ENCODE assay signal across 22 cellular contexts in genomic region chr3:26307805-26308204, GRCh38.
"Had no signal": no experiment of that assay in that cellular context is flagged by ENCODE, and none has a peak within 500 bp of the region (broad histone marks: within the 10 kb centered on the region; RNA-seq: fewer than 3 reads in every experiment).

No MANE protein-coding gene starts in this region.

- H3K36me3 ChIP-seq: breast epithelium, Peyer's patch had no signal

- H3K4me1 ChIP-seq: breast epithelium, Peyer's patch had no signal

- ATAC-seq: activated CD8-positive, alpha-beta T cell treated with anti-CD3 and anti-CD28 coated beads, Interleukin-2, amount 10 ng/mL, durations not matched to agents 7 days and 5 days; T-helper 17 cell had no signal

- H3K27ac ChIP-seq: breast epithelium, Peyer's patch, RWPE1 had no signal

- H3K4me3 ChIP-seq: breast epithelium, Peyer's patch had no signal

- H3K27me3 ChIP-seq: breast epithelium, Peyer's patch had no signal

- DNase-seq: activated CD4-positive, alpha-beta T cell treated with anti-CD3 and anti-CD28 coated beads for 48 hours; activated CD4-positive, alpha-beta T cell treated with anti-CD3 and anti-CD28 coated beads, Interleukin-2, amount 50 U/mL, for 4 hours; activated CD4-positive, CD25-positive, alpha-beta regulatory T cell treated with anti-CD3 and anti-CD28 coated beads, Interleukin-2, amount 50 U/mL, for 72 hours; activated CD8-positive, alpha-beta memory T cell treated with anti-CD3 and anti-CD28 coated beads, Interleukin-2, amount 50 U/mL, for 48 hours; activated CD8-positive, alpha-beta T cell treated with anti-CD3 and anti-CD28 coated beads, Interleukin-2, amount 10 ng/mL, durations not matched to agents 7 days and 5 days; activated effector memory CD4-positive, alpha-beta T cell treated with Interleukin-2 at 50 U/mL for 16 hours; activated naive CD4-positive, alpha-beta T cell; activated T-cell treated with anti-CD3 and anti-CD28 coated beads, Interleukin-2, amount 50 U/mL, for 1 hour; aorta; Karpas-422; NCI-H1105 treated with DMSO at 0.1 percent for 48 hours; NCI-H1436 treated with DMSO at 0.1 percent for 48 hours; NCI-H187; NCI-H2081; NCI-H510A treated with DMSO at 0.1 percent for 48 hours; NCI-H69; Peyer's patch; SHP77 treated with DMSO at 0.1 percent for 48 hours; T-helper 17 cell; T-helper 9 cell had no signal
